Comparison of ENCODE assay signal across 16 cellular contexts in genomic region chr1:79716481-79716880, GRCh38.
A peak's percentile ranks its signal among the peaks of the same experiment; 100 is the strongest.
DNase-seq lines count a peak whose midpoint lies in the region; ATAC-seq and TF ChIP-seq lines count a peak whose summit lies in the region.
"Had no signal": no experiment of that assay in that cellular context is flagged by ENCODE, and none has a peak within 500 bp of the region (broad histone marks: within the 10 kb centered on the region; RNA-seq: fewer than 3 reads in every experiment).

No MANE protein-coding gene starts in this region.

- intact Hi-C loops in IMR-90 (cut with micrococcal nuclease): no loop called here
- intact Hi-C loops in esophagus muscularis mucosa (cut with DNase I): no loop called here
- intact Hi-C loops in dorsolateral prefrontal cortex (cut with DNase I): no loop called here

- CTCF ChIA-PET in IMR-90 (lab: Yijun Ruan, JAX): no interaction called here

- H4K5ac ChIP-seq in IMR-90 (ENCODE audit: low read depth, low read length): no peak overlapping the region

- H3K9me1 ChIP-seq in IMR-90 (ENCODE audit: insufficient read depth, low read length): no peaks in the 10 kb centered on the region

- H3K4ac ChIP-seq in IMR-90 (ENCODE audit: low read depth, low read length): no peak overlapping the region

- TF ChIP-seq EP300 in esophagus muscularis mucosa (IDR thresholded peaks at IDR 0.05): no peak

- ATAC-seq in IMR-90 (ENCODE audit: low read depth) (no peak), HG02678 (IDR thresholded peaks at IDR 0.05; ENCODE audit: unreplicated experiment) (no peak)
- ATAC-seq: activated CD4-positive, CD25-positive, alpha-beta regulatory T cell treated with anti-CD3 and anti-CD28 coated beads, Interleukin-2, amount 50 U/mL, for 24 hours had no signal

- no peak overlapping the region for H2AFZ ChIP-seq in IMR-90 (replicated peaks; ENCODE audit: low read length, poor library complexity)

- H4K8ac ChIP-seq in IMR-90 (ENCODE audit: low read depth in 2 of 2, low read length in 2 of 2): no peak overlapping the region

- H3K27me3 ChIP-seq in IMR-90 (ENCODE audit: control insufficient read depth, insufficient read depth, low read length) (no peaks in the 10 kb centered on the region), kidney epithelial cell (ENCODE audit: control insufficient read depth, insufficient read depth, low read length) (no peaks in the 10 kb centered on the region), esophagus muscularis mucosa (no peaks in the 10 kb centered on the region), dorsolateral prefrontal cortex (no peaks in the 10 kb centered on the region)
- H3K27me3 ChIP-seq: BLaER1, cardiac muscle cell, esophagus squamous epithelium, neutrophil had no signal

- H2BK5ac ChIP-seq in IMR-90 (ENCODE audit: low read depth, low read length, poor library complexity, severe bottlenecking): no peak overlapping the region

- H4K20me1 ChIP-seq in IMR-90 (ENCODE audit: insufficient read depth, low read length): no peaks in the 10 kb centered on the region
- H4K20me1 ChIP-seq: BLaER1 had no signal

- in situ Hi-C loops in IMR-90 (cut with MboI; ENCODE audit: low sequenced_read_pairs): no loop called here

- H4K91ac ChIP-seq in IMR-90 (ENCODE audit: insufficient read depth, low read depth, low read length): no peak overlapping the region

- H3K79me1 ChIP-seq in IMR-90 (ENCODE audit: low read depth in 1 of 2, low read length in 2 of 2): no peaks in the 10 kb centered on the region

- no peak overlapping the region for H2AK5ac ChIP-seq in IMR-90 (ENCODE audit: low read depth, low read length)

- POLR2A ChIA-PET in IMR-90 (lab: Charles Lee; ENCODE audit: unreplicated experiment): no interaction called here

- H3K23ac ChIP-seq in IMR-90 (ENCODE audit: low read depth, low read length): no peak overlapping the region

- H3K4me3 ChIP-seq in IMR-90 (ENCODE audit: insufficient read depth, low read depth, low read length) (no peak overlapping the region), kidney epithelial cell (ENCODE audit: low read depth, low read length) (no peak overlapping the region), esophagus muscularis mucosa (no peak overlapping the region), dorsolateral prefrontal cortex (no peak overlapping the region)
- H3K4me3 ChIP-seq: BLaER1, cardiac muscle cell, esophagus squamous epithelium, SK-N-MC had no signal

- H2BK15ac ChIP-seq in IMR-90 (ENCODE audit: low read depth, low read length): no peak overlapping the region

- no peak overlapping the region for H3K14ac ChIP-seq in IMR-90 (replicated peaks; ENCODE audit: low read depth, low read length)

- TF ChIP-seq POLR2A in IMR-90 (IDR thresholded peaks at IDR 0.05; ENCODE audit: low read depth, low read length): no peak
- no peak for TF ChIP-seq POLR2A in esophagus muscularis mucosa (IDR thresholded peaks at IDR 0.05; ENCODE audit: low read depth)

- no peaks in the 10 kb centered on the region for H3K9me3 ChIP-seq in IMR-90 (ENCODE audit: control insufficient read depth, insufficient read depth, low read length)
- no peaks in the 10 kb centered on the region for H3K9me3 ChIP-seq in esophagus muscularis mucosa
- H3K9me3 ChIP-seq: neutrophil had no signal

- no peak overlapping the region for H2BK120ac ChIP-seq in IMR-90 (ENCODE audit: low read depth, low read length)

- no peak overlapping the region for H3K9ac ChIP-seq in IMR-90 (ENCODE audit: low read depth, low read length)
- H3K9ac ChIP-seq: BLaER1 had no signal

- no peak overlapping the region for H3K27ac ChIP-seq in IMR-90 (ENCODE audit: insufficient read depth, low read length)
- no peak overlapping the region for H3K27ac ChIP-seq in esophagus muscularis mucosa (replicated peaks in 1 of 4)
- no peak overlapping the region for H3K27ac ChIP-seq in dorsolateral prefrontal cortex
- H3K27ac ChIP-seq: BLaER1, cardiac muscle cell, esophagus squamous epithelium, neutrophil, SK-N-MC had no signal

- no peak overlapping the region for H3K56ac ChIP-seq in IMR-90 (ENCODE audit: extremely low read depth, insufficient read depth, low read length)

- H2BK20ac ChIP-seq in IMR-90 (ENCODE audit: low read depth, low read length): no peak overlapping the region

- no peak overlapping the region for H3K4me2 ChIP-seq in IMR-90 (ENCODE audit: low read depth, low read length)
- H3K4me2 ChIP-seq: BLaER1 had no signal

- no peak overlapping the region for H3K18ac ChIP-seq in IMR-90 (ENCODE audit: low read depth, low read length)

- H2AK9ac ChIP-seq in IMR-90 (replicated peaks; ENCODE audit: low read depth, low read length, poor library complexity): no peak overlapping the region

- no peak for TF ChIP-seq RAD21 in IMR-90 (IDR thresholded peaks at IDR 0.05; ENCODE audit: low read length)

- dilution Hi-C loops in IMR-90 (cut with HindIII; ENCODE audit: low sequenced_read_pairs, unreplicated experiment): no loop called here

- no TSS peak for BruUV-seq in IMR-90 (replicated peaks; lab: Mats Ljungman, UMichigan)

- H3K4me1 ChIP-seq in IMR-90 (ENCODE audit: control insufficient read depth, insufficient read depth, low read length) (no peaks in the 10 kb centered on the region), esophagus muscularis mucosa (peaks cover 0 to 4% (median 0%) of the 10 kb centered on the region in 4 donors)
- H3K4me1 ChIP-seq: BLaER1, esophagus squamous epithelium had no signal

- DNase-seq in AG20443 (ENCODE audit: low spot score) (peak; percentile 13), IMR-90 (peak; percentile 69), dedifferentiated amniotic fluid mesenchymal stem cell (ENCODE audit: extremely low spot score) (peak; percentile 34), kidney epithelial cell (ENCODE audit: low read depth) (peak; percentile 70), esophagus muscularis mucosa (ENCODE audit: extremely low spot score) (no peak), dorsolateral prefrontal cortex (no peak)
- no peak for DNase-seq in stimulated activated CD4-positive, alpha-beta T cell treated with anti-CD3 and anti-CD28 coated beads, Interleukin-15, amount 100 ng/mL, for 24 hours
- DNase-seq: esophagus squamous epithelium, NCI-H1105, NCI-H526 treated with DMSO at 0.1 percent for 48 hours had no signal

- no peak for TF ChIP-seq CTCF in IMR-90 (conservative IDR thresholded peaks at IDR 0.05; ENCODE audit: low read depth, low read length)
- TF ChIP-seq CTCF in kidney epithelial cell (IDR thresholded peaks at IDR 0.05; ENCODE audit: insufficient read depth, low read length, poor library complexity, severe bottlenecking): no peak
- TF ChIP-seq CTCF in esophagus muscularis mucosa (IDR thresholded peaks at IDR 0.05): no peak
- no peak for TF ChIP-seq CTCF in dorsolateral prefrontal cortex (IDR thresholded peaks at IDR 0.05 in 54 of 56, conservative IDR thresholded peaks at IDR 0.05 in 2 of 56; ENCODE audit: low read depth in 1 of 56, partially characterized antibody in 56 of 56)

- H3K36me3 ChIP-seq in IMR-90 (ENCODE audit: control insufficient read depth, insufficient read depth, low read length) (no peaks in the 10 kb centered on the region), kidney epithelial cell (ENCODE audit: control insufficient read depth, insufficient read depth, low read length) (no peaks in the 10 kb centered on the region), esophagus muscularis mucosa (no peaks in the 10 kb centered on the region)
- H3K36me3 ChIP-seq: BLaER1, cardiac muscle cell, esophagus squamous epithelium, neutrophil had no signal

TF ChIP-seq in IMR-90, 13 proteins besides CTCF, POLR2A, EP300 and RAD21:
- TF ChIP-seq FOS (IDR thresholded peaks at IDR 0.05; ENCODE audit: low read depth, low read length) (no peak), MXI1 (IDR thresholded peaks at IDR 0.05; ENCODE audit: borderline replicate concordance, low read depth, low read length) (no peak), RFX5 (IDR thresholded peaks at IDR 0.05; ENCODE audit: low read depth, low read length) (no peak), ELK1 (IDR thresholded peaks at IDR 0.05; ENCODE audit: borderline replicate concordance, low read depth, low read length) (no peak), CHD1 (IDR thresholded peaks at IDR 0.05; ENCODE audit: low read depth, low read length) (no peak)

Comparison
In these comparisons a context has a peak if more than half of its experiments do, and no peak if none do; other contexts are left out.
1. DNase-seq: peak in AG20443 (single experiment), IMR-90 (single experiment), dedifferentiated amniotic fluid mesenchymal stem cell (single experiment) and kidney epithelial cell (single experiment); none in stimulated activated CD4-positive, alpha-beta T cell treated with anti-CD3 and anti-CD28 coated beads, Interleukin-15, amount 100 ng/mL, for 24 hours (single experiment), esophagus muscularis mucosa (single experiment) and dorsolateral prefrontal cortex (0 of 10).